In genomic region chr14:88683119-88683518, GRCh38 we compare ENCODE assay signal across 15 cellular contexts.
DNase-seq lines count a peak whose midpoint lies in the region; ATAC-seq, FAIRE-seq and TF ChIP-seq lines count a peak whose summit lies in the region.
"Had no signal": no experiment of that assay in that cellular context is flagged by ENCODE, and none has a peak within 500 bp of the region (broad histone marks: within the 10 kb centered on the region; RNA-seq: fewer than 3 reads in every experiment).

No MANE protein-coding gene starts in this region.

- BruUV-seq in K562 (replicated peaks; lab: Mats Ljungman, UMichigan): no TSS peak

- H3K9me3 Mint-ChIP-seq in activated naive CD4-positive, alpha-beta T cell treated with anti-CD3 and anti-CD28 coated beads for 36 hours: no peaks in the 10 kb centered on the region
- H3K9me3 Mint-ChIP-seq: CD4-positive, CD25-positive, alpha-beta regulatory T cell had no signal

- intact Hi-C loops in K562 (cut with micrococcal nuclease): no loop called here
- intact Hi-C loops in left colon (cut with DNase I, micrococcal nuclease): no loop called here
- intact Hi-C loops in activated naive CD4-positive, alpha-beta T cell treated with anti-CD3 and anti-CD28 coated beads for 36 hours (cut with micrococcal nuclease): no loop called here

- POLR2A ChIA-PET in K562 (lab: Yijun Ruan, JAX): no interaction called here

- H3K27me3 ChIP-seq in KMS-11 (ENCODE audit: insufficient read depth, low read depth) (no peaks in the 10 kb centered on the region), K562 (ENCODE audit: control insufficient read depth in 2 of 2, insufficient read depth in 2 of 2, low read length in 2 of 2) (no peaks in the 10 kb centered on the region)
- H3K27me3 ChIP-seq: BLaER1 treated with 17β-estradiol and CSF1 and Interleukin-3, amounts not matched to agents 10 nM and 100 nM had no signal

- no peaks in the 10 kb centered on the region for H3K4me1 Mint-ChIP-seq in activated naive CD4-positive, alpha-beta T cell treated with anti-CD3 and anti-CD28 coated beads for 36 hours (ENCODE audit: low read depth)
- H3K4me1 Mint-ChIP-seq: CD4-positive, CD25-positive, alpha-beta regulatory T cell had no signal

- peak; percentile 16 for FAIRE-seq in D721Med (lab: Jason Lieb, UNC)
- no peak for FAIRE-seq in K562 (lab: Jason Lieb, UNC)
- FAIRE-seq: GM12878, GM18507 had no signal

- H3K36me3 ChIP-seq in KMS-11 (ENCODE audit: insufficient read depth) (no peaks in the 10 kb centered on the region), K562 (ENCODE audit: control insufficient read depth, insufficient read depth, low read length) (no peaks in the 10 kb centered on the region)
- H3K36me3 ChIP-seq: BLaER1 treated with 17β-estradiol and CSF1 and Interleukin-3, amounts not matched to agents 10 nM and 100 nM had no signal

- ATAC-seq in K562 (peak; percentile 53), left colon (peak; percentile 93)

- H4K20me1 ChIP-seq in KMS-11 (ENCODE audit: insufficient read depth) (no peaks in the 10 kb centered on the region), K562 (replicated peaks; ENCODE audit: control insufficient read depth, insufficient read depth, low read length) (no peaks in the 10 kb centered on the region)
- H4K20me1 ChIP-seq: BLaER1 treated with 17β-estradiol and CSF1 and Interleukin-3, amounts not matched to agents 10 nM and 100 nM had no signal

- in situ Hi-C loops in K562 (cut with MboI): no loop called here

- CTCF ChIA-PET in K562 (lab: Yijun Ruan, JAX; ENCODE audit: low intra/inter-chr PET ratio): no interaction called here
- CTCF ChIA-PET in activated naive CD4-positive, alpha-beta T cell treated with anti-CD3 and anti-CD28 coated beads for 36 hours (lab: Charles Lee): interaction anchor here (1.8 to 3.1 kb wide), 2 partner anchors 13 to 16 kb away, joined by 11 to 13 read pairs; no protein-coding TSS in a partner anchor

- H3K9ac ChIP-seq in KMS-11 (no peak overlapping the region), K562 (ENCODE audit: insufficient read depth in 1 of 2, low read depth in 2 of 2, low read length in 2 of 2) (no peak overlapping the region)
- H3K9ac ChIP-seq: BLaER1 treated with 17β-estradiol and CSF1 and Interleukin-3, amounts not matched to agents 10 nM and 100 nM; GM23248 had no signal

- H3K79me2 ChIP-seq in KMS-11 (ENCODE audit: insufficient read depth, low read depth): no peaks in the 10 kb centered on the region
- no peaks in the 10 kb centered on the region for H3K79me2 ChIP-seq in K562 (ENCODE audit: control insufficient read depth, insufficient read depth, low read length)

- H3K4me2 ChIP-seq in KMS-11 (no peak overlapping the region), K562 (ENCODE audit: insufficient read depth, low read length) (no peak overlapping the region)
- H3K4me2 ChIP-seq: BLaER1 treated with 17β-estradiol and CSF1 and Interleukin-3, amounts not matched to agents 10 nM and 100 nM had no signal

- peaks cover 16% of the 10 kb centered on the region for H3K36me3 Mint-ChIP-seq in activated naive CD4-positive, alpha-beta T cell treated with anti-CD3 and anti-CD28 coated beads for 36 hours (ENCODE audit: low read depth)

- TF ChIP-seq RAD21 in K562 (CRISPR knock-in tag; conservative IDR thresholded peaks at IDR 0.05 in 1 of 2, IDR thresholded peaks at IDR 0.05 in 1 of 2): no peak

- H3K9me1 ChIP-seq in K562 (ENCODE audit: control insufficient read depth, insufficient read depth, low read length): no peaks in the 10 kb centered on the region

- no peaks in the 10 kb centered on the region for H3K9me3 ChIP-seq in K562 (replicated peaks; ENCODE audit: control insufficient read depth, insufficient read depth, low read depth, low read length)
- H3K9me3 ChIP-seq: BLaER1 treated with 17β-estradiol and CSF1 and Interleukin-3, amounts not matched to agents 10 nM and 100 nM had no signal

- WGBS in K562 (ENCODE audit: insufficient coverage, low coverage, missing lambda C conversion rate): 0% methylated on average over 2 of the region's 2 CpGs

- TF ChIP-seq POLR2A in K562 (conservative IDR thresholded peaks at IDR 0.05): no peak

- TF ChIP-seq EP300 in K562 (IDR thresholded peaks at IDR 0.05; ENCODE audit: low read length): no peak

- H3K27ac ChIP-seq in KMS-11 (peak overlapping the region; percentile 60), K562 (ENCODE audit: extremely low read depth, low read depth, low read length) (no peak overlapping the region)
- H3K27ac ChIP-seq: BLaER1 treated with 17β-estradiol and CSF1 and Interleukin-3, amounts not matched to agents 10 nM and 100 nM; GM23248 had no signal

- no peak overlapping the region for H3K4me3 Mint-ChIP-seq in activated naive CD4-positive, alpha-beta T cell treated with anti-CD3 and anti-CD28 coated beads for 36 hours
- H3K4me3 Mint-ChIP-seq: CD4-positive, CD25-positive, alpha-beta regulatory T cell had no signal

- no peak overlapping the region for H3K27ac Mint-ChIP-seq in activated naive CD4-positive, alpha-beta T cell treated with anti-CD3 and anti-CD28 coated beads for 36 hours
- H3K27ac Mint-ChIP-seq: CD4-positive, CD25-positive, alpha-beta regulatory T cell had no signal

- H2AFZ ChIP-seq in KMS-11 (ENCODE audit: low read depth): no peak overlapping the region
- H2AFZ ChIP-seq in K562 (ENCODE audit: low read depth, low read length): no peak overlapping the region

- TF ChIP-seq CTCF in D721Med (IDR thresholded peaks at IDR 0.05; ENCODE audit: insufficient read depth, missing control alignments) (no peak), KMS-11 (conservative IDR thresholded peaks at IDR 0.05; ENCODE audit: low read depth, low read length) (no peak), K562 (IDR thresholded peaks at IDR 0.05 in 2 of 3, conservative IDR thresholded peaks at IDR 0.05 in 1 of 3; ENCODE audit: insufficient read depth in 2 of 3, low read depth in 1 of 3, low read length in 3 of 3) (no peak)

- DNase-seq in D721Med (ENCODE audit: insufficient read length, low spot score): no peak
- no peak for DNase-seq in K562 (ENCODE audit: extremely low read depth in 1 of 4, low spot score in 3 of 4)
- DNase-seq in left colon: no peak
- no peak for DNase-seq in NCI-H510A (lab: John Stamatoyannopoulos, UW)
- DNase-seq in superior temporal gyrus (ENCODE audit: extremely low spot score): no peak
- no peak for DNase-seq in activated naive CD4-positive, alpha-beta T cell treated with anti-CD3 and anti-CD28 coated beads for 36 hours
- DNase-seq in hypothalamus (lab: John Stamatoyannopoulos, UW): no peak
- DNase-seq: ACHN; CD4-positive, CD25-positive, alpha-beta regulatory T cell; DMS 273 treated with DMSO at 0.1 percent for 48 hours; GM23248 had no signal

- no peaks in the 10 kb centered on the region for H3K27me3 Mint-ChIP-seq in activated naive CD4-positive, alpha-beta T cell treated with anti-CD3 and anti-CD28 coated beads for 36 hours (ENCODE audit: low read depth)
- H3K27me3 Mint-ChIP-seq: CD4-positive, CD25-positive, alpha-beta regulatory T cell had no signal

- H3K4me1 ChIP-seq in KMS-11 (ENCODE audit: low read depth, poor library complexity, severe bottlenecking) (peaks cover 29% of the 10 kb centered on the region), K562 (replicated peaks in 1 of 2; ENCODE audit: control insufficient read depth in 2 of 2, insufficient read depth in 2 of 2, low read length in 2 of 2) (peaks cover 0 to 4% of the 10 kb centered on the region in 2 experiments; a peak in 2 of 5 replicates)
- H3K4me1 ChIP-seq: BLaER1 treated with 17β-estradiol and CSF1 and Interleukin-3, amounts not matched to agents 10 nM and 100 nM had no signal

- H3K4me3 ChIP-seq in KMS-11 (IDR thresholded peaks at IDR 0.05; ENCODE audit: insufficient read depth, low read depth, low read length) (no peak overlapping the region), K562 (no peak overlapping the region)
- H3K4me3 ChIP-seq: BLaER1 treated with 17β-estradiol and CSF1 and Interleukin-3, amounts not matched to agents 10 nM and 100 nM; GM12878; GM23248 had no signal

TF ChIP-seq in K562, 482 proteins besides CTCF, POLR2A, EP300 and RAD21 (continues in another document):
- TF ChIP-seq ZNF57 (CRISPR knock-in tag; IDR thresholded peaks at IDR 0.05) (no peak), KLF6 (CRISPR knock-in tag; IDR thresholded peaks at IDR 0.05; ENCODE audit: borderline replicate concordance) (no peak), PRMT5 (CRISPR knock-in tag; IDR thresholded peaks at IDR 0.05) (no peak), ZNF507 (tag; conservative IDR thresholded peaks at IDR 0.05) (no peak), ZNF175 (CRISPR knock-in tag; IDR thresholded peaks at IDR 0.05; ENCODE audit: low read depth) (no peak), ZBTB12 (CRISPR knock-in tag; IDR thresholded peaks at IDR 0.05) (no peak), ZSCAN32 (CRISPR knock-in tag; IDR thresholded peaks at IDR 0.05) (no peak), XRCC3 (IDR thresholded peaks at IDR 0.05) (no peak), FOXP4 (CRISPR knock-in tag; IDR thresholded peaks at IDR 0.05; ENCODE audit: borderline replicate concordance) (no peak), YY1 (IDR thresholded peaks at IDR 0.05; ENCODE audit: borderline replicate concordance in 1 of 3, control insufficient read depth in 1 of 3, extremely low read depth in 1 of 3, insufficient read depth in 3 of 3, insufficient read length in 1 of 3, insufficient replicate concordance in 2 of 3, low read depth in 1 of 3, low read length in 2 of 3) (no peak)
